ENCODE assay signal across 11 cellular contexts in genomic region chr7:17690030-17690429, GRCh38.
DNase-seq lines count a peak whose midpoint lies in the region; ATAC-seq, FAIRE-seq and TF ChIP-seq lines count a peak whose summit lies in the region.
"Had no signal": no experiment of that assay in that cellular context is flagged by ENCODE, and none has a peak within 500 bp of the region (broad histone marks: within the 10 kb centered on the region; RNA-seq: fewer than 3 reads in every experiment).

No MANE protein-coding gene starts in this region.

- CTCF ChIA-PET in A549 (lab: Yijun Ruan, JAX) = interaction anchor here (1.2 to 2.4 kb wide), 2 partner anchors 9 to 16 kb away, joined by 4 to 11 read pairs; no protein-coding TSS in a partner anchor

- H3K36me3 Mint-ChIP-seq in activated T-cell treated with anti-CD3 and anti-CD28 coated beads, Interleukin-2, amount 50 U/mL, for 24 hours (ENCODE audit: low read depth) = no peaks in the 10 kb centered on the region
- H3K36me3 Mint-ChIP-seq: CD4-positive, CD25-positive, alpha-beta regulatory T cell had no signal

- 50% methylated on average over 4 of the region's 4 CpGs for WGBS in A549 (ENCODE audit: missing lambda C conversion rate)

- no peaks in the 10 kb centered on the region for H3K27me3 ChIP-seq in bronchial epithelial cell (ENCODE audit: control insufficient read depth, insufficient read depth, low read length)
- H3K27me3 ChIP-seq in dorsolateral prefrontal cortex = peaks cover 0 to 4% (median 0%) of the 10 kb centered on the region in 45 donors
- H3K27me3 ChIP-seq: sigmoid colon had no signal

- H3K9me3 Mint-ChIP-seq in activated T-cell treated with anti-CD3 and anti-CD28 coated beads, Interleukin-2, amount 50 U/mL, for 24 hours = no peaks in the 10 kb centered on the region
- H3K9me3 Mint-ChIP-seq: CD4-positive, CD25-positive, alpha-beta regulatory T cell had no signal

- H3K9me3 ChIP-seq in A549 = no peaks in the 10 kb centered on the region
- H3K9me3 ChIP-seq: sigmoid colon had no signal

- ATAC-seq in A549 (peak; percentile 38 to 59; a peak in 4 of 6 replicates), GM19463 (IDR thresholded peaks at IDR 0.05; ENCODE audit: unreplicated experiment) (peak; percentile 92)

- no peak for TF ChIP-seq POLR2A in A549 (IDR thresholded peaks at IDR 0.05; ENCODE audit: low read length)

- no peak for TF ChIP-seq RAD21 in A549 (conservative IDR thresholded peaks at IDR 0.05 in 1 of 2, IDR thresholded peaks at IDR 0.05 in 1 of 2)

- no peak overlapping the region for H3K4me2 ChIP-seq in A549

- H3K36me3 ChIP-seq in bronchial epithelial cell (ENCODE audit: control insufficient read depth, insufficient read depth, low read length) = no peaks in the 10 kb centered on the region
- H3K36me3 ChIP-seq: sigmoid colon had no signal

- no peak overlapping the region for H3K4me3 Mint-ChIP-seq in activated T-cell treated with anti-CD3 and anti-CD28 coated beads, Interleukin-2, amount 50 U/mL, for 24 hours
- H3K4me3 Mint-ChIP-seq: CD4-positive, CD25-positive, alpha-beta regulatory T cell had no signal

- TF ChIP-seq EP300 in A549 (IDR thresholded peaks at IDR 0.05) = no peak

- POLR2A ChIA-PET in A549 (lab: Yijun Ruan, JAX) = no interaction called here

- no peak for TF ChIP-seq CTCF in A549 (IDR thresholded peaks at IDR 0.05)
- TF ChIP-seq CTCF in bronchial epithelial cell (IDR thresholded peaks at IDR 0.05; ENCODE audit: insufficient read depth, low read length, severe bottlenecking) = no peak
- no peak for TF ChIP-seq CTCF in dorsolateral prefrontal cortex (IDR thresholded peaks at IDR 0.05 in 54 of 56, conservative IDR thresholded peaks at IDR 0.05 in 2 of 56; ENCODE audit: low read depth in 1 of 56, partially characterized antibody in 56 of 56)

- H3K4me3 ChIP-seq in A549 (no peak overlapping the region), bronchial epithelial cell (ENCODE audit: low read depth, low read length) (no peak overlapping the region), dorsolateral prefrontal cortex (no peak overlapping the region)
- H3K4me3 ChIP-seq: sigmoid colon had no signal

- peak in 1 of 2 experiments; percentile 33 for DNase-seq in A549 (ENCODE audit: low read depth in 1 of 2, low spot score in 1 of 2)
- DNase-seq in KG1 (lab: John Stamatoyannopoulos, UW) = peak; percentile 26
- DNase-seq in bronchial epithelial cell (ENCODE audit: low read depth) = peak; percentile 76
- no peak for DNase-seq in NCI-H1105 treated with DMSO at 0.1 percent for 48 hours (lab: John Stamatoyannopoulos, UW)
- DNase-seq in activated T-cell treated with anti-CD3 and anti-CD28 coated beads, Interleukin-2, amount 50 U/mL, for 24 hours = no peak
- DNase-seq in cerebellar cortex (ENCODE audit: low spot score) = no peak
- DNase-seq in dorsolateral prefrontal cortex = no peak
- DNase-seq: CD4-positive, CD25-positive, alpha-beta regulatory T cell; NCI-H526 treated with DMSO at 0.1 percent for 48 hours; sigmoid colon had no signal

- H3K4me1 Mint-ChIP-seq in activated T-cell treated with anti-CD3 and anti-CD28 coated beads, Interleukin-2, amount 50 U/mL, for 24 hours (ENCODE audit: low read depth) = no peaks in the 10 kb centered on the region
- H3K4me1 Mint-ChIP-seq: CD4-positive, CD25-positive, alpha-beta regulatory T cell had no signal

- no peak for FAIRE-seq in A549 (lab: Jason Lieb, UNC)
- FAIRE-seq in bronchial epithelial cell (lab: Jason Lieb, UNC) = peak; percentile 76

- H3K27ac ChIP-seq in A549 = peak overlapping the region; percentile 11 to 66; a peak in 5 of 6 replicates
- H3K27ac ChIP-seq in dorsolateral prefrontal cortex = no peak overlapping the region
- H3K27ac ChIP-seq: sigmoid colon had no signal

- peaks cover 7% of the 10 kb centered on the region; the same call in 2 of the 3 replicates for H3K4me1 ChIP-seq in A549
- H3K4me1 ChIP-seq: sigmoid colon had no signal

- H3K27ac Mint-ChIP-seq in activated T-cell treated with anti-CD3 and anti-CD28 coated beads, Interleukin-2, amount 50 U/mL, for 24 hours = no peak overlapping the region
- H3K27ac Mint-ChIP-seq: CD4-positive, CD25-positive, alpha-beta regulatory T cell had no signal

- no peaks in the 10 kb centered on the region for H3K27me3 Mint-ChIP-seq in activated T-cell treated with anti-CD3 and anti-CD28 coated beads, Interleukin-2, amount 50 U/mL, for 24 hours

- intact Hi-C loops in dorsolateral prefrontal cortex (cut with DNase I) = no loop called here

TF ChIP-seq in A549, 52 proteins besides CTCF, POLR2A, EP300 and RAD21:
- TF ChIP-seq NPAS2 (CRISPR knock-in tag; IDR thresholded peaks at IDR 0.05; ENCODE audit: borderline replicate concordance) = no peak
- no peak for TF ChIP-seq PBX3 (IDR thresholded peaks at IDR 0.05)
- peak; percentile 23 for TF ChIP-seq MAFK (IDR thresholded peaks at IDR 0.05; ENCODE audit: partially characterized antibody)
- no peak for TF ChIP-seq JUNB (IDR thresholded peaks at IDR 0.05)
- no peak for TF ChIP-seq ELK1 (IDR thresholded peaks at IDR 0.05; ENCODE audit: low read depth, low read length)
- TF ChIP-seq SMC3 (IDR thresholded peaks at IDR 0.05) = no peak

Comparison
In these comparisons a context has a peak if more than half of its experiments do, and no peak if none do; other contexts are left out.
1. DNase-seq: peak in KG1 (single experiment) and bronchial epithelial cell (single experiment); none in NCI-H1105 treated with DMSO at 0.1 percent for 48 hours (single experiment), activated T-cell treated with anti-CD3 and anti-CD28 coated beads, Interleukin-2, amount 50 U/mL, for 24 hours (single experiment), cerebellar cortex (single experiment) and dorsolateral prefrontal cortex (0 of 10).
2. H3K27ac ChIP-seq: peak in A549 (2 of 2); none in dorsolateral prefrontal cortex (0 of 59).